8 cellular contexts compared by ENCODE assay signal in the genomic region with DNA sequence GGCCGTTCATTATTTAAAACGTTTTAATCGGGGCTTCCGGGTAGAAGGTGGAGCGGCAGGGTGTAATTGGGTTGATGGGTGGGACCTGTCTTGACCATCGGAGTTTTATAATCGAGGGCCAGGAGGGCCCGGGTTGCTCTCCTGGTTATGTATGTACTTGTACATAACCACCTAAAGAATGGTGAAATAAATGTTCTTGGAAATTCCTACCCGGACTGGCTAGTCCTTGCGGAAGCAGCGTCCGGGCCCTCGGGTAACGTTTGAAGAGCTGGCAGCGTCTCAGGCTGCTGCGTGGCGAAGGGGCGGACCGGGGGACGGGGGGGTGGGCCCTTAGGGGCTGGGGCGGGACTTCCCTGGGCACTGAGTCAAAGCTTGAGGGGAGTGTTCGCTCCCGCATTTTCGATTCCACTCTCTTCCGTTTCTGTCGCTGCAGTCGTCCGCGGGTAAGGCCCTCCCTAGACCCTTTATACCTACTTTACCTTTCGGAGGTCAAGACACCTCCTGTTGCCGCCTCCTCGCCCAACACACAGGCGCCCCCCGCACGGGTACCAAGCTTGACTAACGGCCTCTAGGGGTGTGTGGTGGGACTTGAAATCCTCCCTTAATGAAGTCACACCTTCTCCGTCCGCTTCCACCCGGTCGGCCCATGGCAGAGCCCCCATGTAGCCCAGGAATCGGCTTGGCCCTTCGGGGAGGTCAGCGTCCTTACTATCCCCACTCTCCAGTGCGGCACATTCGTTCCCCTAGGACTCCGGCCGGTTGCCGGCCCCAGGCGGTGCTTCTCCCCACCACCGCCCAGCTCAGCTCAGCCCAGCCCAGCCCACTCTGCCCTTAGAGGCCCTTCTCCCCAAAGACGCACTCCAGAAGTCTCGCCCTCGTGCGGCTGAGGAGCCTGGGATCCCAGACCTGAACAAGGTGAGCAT. TPM values are rescaled to one million over a fixed set of nuclear protein-coding genes. Genes with fewer than 3 reads are reported as not detected.
DNase-seq lines count a peak whose midpoint lies in the region; ATAC-seq and TF ChIP-seq lines count a peak whose summit lies in the region.

A gene with protein sequence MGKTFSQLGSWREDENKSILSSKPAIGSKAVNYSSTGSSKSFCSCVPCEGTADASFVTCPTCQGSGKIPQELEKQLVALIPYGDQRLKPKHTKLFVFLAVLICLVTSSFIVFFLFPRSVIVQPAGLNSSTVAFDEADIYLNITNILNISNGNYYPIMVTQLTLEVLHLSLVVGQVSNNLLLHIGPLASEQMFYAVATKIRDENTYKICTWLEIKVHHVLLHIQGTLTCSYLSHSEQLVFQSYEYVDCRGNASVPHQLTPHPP (plus strand): TSS at position 396 of the 923 bp plus-strand sequence. CDS start 1,167 bp downstream, outside the sequence.

- H3K9me3 ChIP-seq in adrenal gland (replicated peaks in 1 of 3) (no peaks in the 10 kb centered on the region), left ventricle myocardium inferior (replicated peaks) (no peaks in the 10 kb centered on the region), uterus (no peaks in the 10 kb centered on the region)

- H3K27ac ChIP-seq in adrenal gland (peak within 1 kb of the TSS in 4 of 5 donors; percentile 56 to 83 (median 72)), left ventricle myocardium inferior (replicated peaks) (peak within 1 kb of the TSS; percentile 81), uterus (peak within 1 kb of the TSS; percentile 86 to 90)

- H3K27me3 ChIP-seq in adrenal gland: no peaks in the 10 kb centered on the region
- H3K27me3 ChIP-seq in left ventricle myocardium inferior (ENCODE audit: low read depth): no peaks in the 10 kb centered on the region
- H3K27me3 ChIP-seq in uterus: no peaks in the 10 kb centered on the region

- peak within 1 kb of the TSS; percentile 5 to 70 (median 30) for H3K4me3 ChIP-seq in adrenal gland
- H3K4me3 ChIP-seq in left ventricle myocardium inferior: peak within 1 kb of the TSS; percentile 73
- H3K4me3 ChIP-seq in uterus: peak within 1 kb of the TSS; percentile 64 to 78

- DNase-seq in AG20443 (ENCODE audit: low spot score) (peak; percentile 99), GM19238 (ENCODE audit: insufficient read length, low spot score) (peak; percentile 85), T follicular helper cell (ENCODE audit: low read depth) (peak; percentile 57), adrenal gland (peak; percentile 74 to 86 (median 81)), left ventricle myocardium inferior (peak; percentile 81), putamen (ENCODE audit: low spot score) (peak; percentile 20), uterus (peak; percentile 79 to 83)

- intact Hi-C loops in adrenal gland (cut with DNase I): no loop called here
- intact Hi-C loops in left ventricle myocardium inferior (cut with micrococcal nuclease): no loop called here
- intact Hi-C loops in uterus (cut with DNase I; ENCODE audit: low total_unique reads): no loop called here

- H3K4me1 ChIP-seq in adrenal gland (replicated peaks in 1 of 2) (peaks cover 6 to 16% of the 10 kb centered on the region in 2 donors), left ventricle myocardium inferior (peaks cover 20% of the 10 kb centered on the region), uterus (no peaks in the 10 kb centered on the region)

- ATAC-seq in HG03521 (IDR thresholded peaks at IDR 0.05; ENCODE audit: unreplicated experiment): peak; percentile 70

- WGBS in adrenal gland, 4 donors: 1 to 7% (median 2%) methylated on average over 41 to 54 of the region's 54 CpGs

- H3K36me3 ChIP-seq in adrenal gland (replicated peaks in 1 of 2): peaks cover 0 to 55% of the 10 kb centered on the region in 2 donors
- peaks cover 58% of the 10 kb centered on the region for H3K36me3 ChIP-seq in left ventricle myocardium inferior
- no peaks in the 10 kb centered on the region for H3K36me3 ChIP-seq in uterus

- TF ChIP-seq POLR2A in adrenal gland (IDR thresholded peaks at IDR 0.05) (peak in 1 of 2 donors; percentile 36), uterus (IDR thresholded peaks at IDR 0.05) (peak; percentile 15 to 46)

- TF ChIP-seq CTCF in adrenal gland (IDR thresholded peaks at IDR 0.05) (peak in 5 of 6 experiments; percentile 11 to 44 (median 28)), left ventricle myocardium inferior (IDR thresholded peaks at IDR 0.05; ENCODE audit: borderline replicate concordance) (peak; percentile 50), uterus (IDR thresholded peaks at IDR 0.05) (peak; percentile 24 to 58 (median 36))

RNA-seq across cellular contexts. Expression of the gene that starts here (rescaled TPM):
- total RNA-seq in adrenal gland (10 to 100 TPM in 4 of 8 donors, 1 to 10 TPM in 4; 3.0 to 20.1 (median 10.0) TPM), left ventricle myocardium inferior (3.2 TPM), uterus (10 to 100 TPM in 2 of 4 donors, 1 to 10 TPM in 2; 2.3 to 20.7 (median 11.9) TPM)
- polyA plus RNA-seq in adrenal gland: 1 to 10 TPM; 1.9 to 9.2 (median 4.5) TPM

Comparison
In these comparisons a context has a peak if more than half of its experiments do, and no peak if none do; other contexts are left out.
1. Peak in every context shown above with its lines: DNase-seq, ATAC-seq, H3K4me3 ChIP-seq and H3K27ac ChIP-seq.
2. DNase-seq: peak in every context shown above with its lines; median percentile 99 in AG20443; 85 in GM19238; 81 in adrenal gland; 81 in left ventricle myocardium inferior; 81 in uterus; 57 in T follicular helper cell; 20 in putamen.